1 cellular context compared by ENCODE assay signal in the genomic region with DNA sequence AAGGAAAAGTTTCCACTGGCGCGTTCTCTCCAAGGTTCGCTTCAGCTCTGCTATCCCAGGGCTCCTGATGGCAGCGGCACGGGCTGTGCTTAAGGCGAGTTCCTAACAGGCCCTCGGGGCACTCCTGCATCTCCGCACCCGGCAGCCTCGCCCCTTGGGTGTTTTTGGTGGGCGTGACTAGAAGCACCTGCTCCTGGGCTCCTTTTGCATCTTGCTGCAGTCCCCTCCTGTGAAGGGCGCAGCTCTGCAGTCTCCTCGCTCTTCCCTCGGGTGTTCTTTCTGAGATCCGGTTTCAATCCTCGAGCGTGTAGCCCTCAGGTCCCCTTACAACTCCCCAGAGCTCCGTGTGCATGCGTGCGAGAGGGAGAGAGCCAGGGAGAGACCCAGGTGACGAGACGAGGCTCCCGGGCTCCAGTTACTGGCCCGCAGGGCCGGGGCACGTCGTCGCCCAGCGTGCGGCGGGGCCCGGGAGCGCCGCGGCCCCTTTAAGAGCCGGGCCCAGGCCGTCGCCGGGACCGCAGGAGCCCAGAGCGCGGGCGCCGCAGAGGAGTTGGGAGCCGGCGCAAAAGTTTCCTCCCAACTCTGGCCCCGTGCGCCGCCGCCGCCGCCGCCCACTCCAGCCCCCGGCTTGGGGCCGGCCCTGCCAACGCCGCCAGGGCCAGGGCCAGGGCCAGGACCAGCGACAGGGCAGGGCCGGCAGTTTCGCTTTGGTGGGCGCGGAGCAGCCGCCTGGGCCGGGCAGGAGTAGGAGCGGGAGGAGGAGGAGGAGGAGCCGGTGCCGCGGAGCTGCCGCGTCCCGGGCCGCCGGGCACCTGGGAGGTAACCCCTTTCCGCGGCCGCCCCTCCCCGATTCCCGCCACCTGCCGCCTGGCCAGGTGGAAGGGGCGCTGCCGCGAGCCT.
TF ChIP-seq lines count a peak whose summit lies in the region.

PARD3B (plus strand) TSS at position 515 of the 900 bp plus-strand sequence. CDS start 525 bp downstream, outside the sequence.

TF ChIP-seq in H1, 55 proteins besides CTCF, POLR2A, EP300 and RAD21:
- TF ChIP-seq KDM4A (IDR thresholded peaks at IDR 0.05; ENCODE audit: low read depth, low read length, severe bottlenecking) (peak; percentile 80), BACH1 (IDR thresholded peaks at IDR 0.05; ENCODE audit: low read length) (no peak), PHF8 (conservative IDR thresholded peaks at IDR 0.05; ENCODE audit: low read depth, low read length) (peak; percentile 49; the same call in 1 of the 2 replicates), EZH2 (IDR thresholded peaks at IDR 0.05; ENCODE audit: low read depth, low read length, severe bottlenecking) (peak; percentile 43), JUND (IDR thresholded peaks at IDR 0.05; ENCODE audit: low read length) (no peak), EGR1 (IDR thresholded peaks at IDR 0.05; ENCODE audit: borderline replicate concordance, low read depth, low read length) (peak; percentile 36; the same call in 1 of the 2 replicates), BRCA1 (IDR thresholded peaks at IDR 0.05; ENCODE audit: low read depth, low read length) (no peak), POU5F1 (IDR thresholded peaks at IDR 0.05; ENCODE audit: low read depth, low read length) (no peak), TAF1 (IDR thresholded peaks at IDR 0.05; ENCODE audit: low read depth, low read length) (0 out of 2 replicates have a peak, but pooled peaks have one; percentile 29), YY1 (IDR thresholded peaks at IDR 0.05; ENCODE audit: low read depth, low read length) (no peak), BCL11A (IDR thresholded peaks at IDR 0.05; ENCODE audit: low read depth in 2 of 2, low read length in 2 of 2) (no peak), NRF1 (IDR thresholded peaks at IDR 0.05; ENCODE audit: low read depth, low read length) (no peak), TBP (IDR thresholded peaks at IDR 0.05; ENCODE audit: low read depth, low read length) (0 out of 2 replicates have a peak, but pooled peaks have one; percentile 31), ATF2 (IDR thresholded peaks at IDR 0.05; ENCODE audit: low read length) (no peak), HDAC6 (IDR thresholded peaks at IDR 0.05; ENCODE audit: low read depth, low read length) (no peak), SIN3A (conservative IDR thresholded peaks at IDR 0.05 in 1 of 2, IDR thresholded peaks at IDR 0.05 in 1 of 2; ENCODE audit: low read depth in 1 of 2, low read length in 2 of 2) (no peak), KDM1A (IDR thresholded peaks at IDR 0.05; ENCODE audit: borderline replicate concordance, low read length) (no peak; the same call in 1 of the 2 replicates), ASH2L (IDR thresholded peaks at IDR 0.05; ENCODE audit: low read length) (no peak), RNF2 (IDR thresholded peaks at IDR 0.05; ENCODE audit: borderline replicate concordance, low read depth, low read length, missing control alignments, poor library complexity, severe bottlenecking) (peak; percentile 43), HDAC2 (IDR thresholded peaks at IDR 0.05; ENCODE audit: borderline replicate concordance in 1 of 2, low read depth in 2 of 2, low read length in 2 of 2) (0 out of 4 replicates have a peak, but pooled peaks of 1 of the 2 experiments have one; percentile 25), SIX5 (IDR thresholded peaks at IDR 0.05; ENCODE audit: low read depth, low read length) (no peak), SUZ12 (IDR thresholded peaks at IDR 0.05; ENCODE audit: low read length) (no peak; the same call in 1 of the 2 replicates), TEAD4 (IDR thresholded peaks at IDR 0.05; ENCODE audit: low read depth, low read length) (no peak), SP2 (IDR thresholded peaks at IDR 0.05; ENCODE audit: low read length) (no peak)
- TF ChIP-seq, protein P1, sequence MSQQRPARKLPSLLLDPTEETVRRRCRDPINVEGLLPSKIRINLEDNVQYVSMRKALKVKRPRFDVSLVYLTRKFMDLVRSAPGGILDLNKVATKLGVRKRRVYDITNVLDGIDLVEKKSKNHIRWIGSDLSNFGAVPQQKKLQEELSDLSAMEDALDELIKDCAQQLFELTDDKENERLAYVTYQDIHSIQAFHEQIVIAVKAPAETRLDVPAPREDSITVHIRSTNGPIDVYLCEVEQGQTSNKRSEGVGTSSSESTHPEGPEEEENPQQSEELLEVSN (IDR thresholded peaks at IDR 0.05), result peak; percentile 98
- TF ChIP-seq, protein P2, sequence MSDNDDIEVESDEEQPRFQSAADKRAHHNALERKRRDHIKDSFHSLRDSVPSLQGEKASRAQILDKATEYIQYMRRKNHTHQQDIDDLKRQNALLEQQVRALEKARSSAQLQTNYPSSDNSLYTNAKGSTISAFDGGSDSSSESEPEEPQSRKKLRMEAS (IDR thresholded peaks at IDR 0.05), result peak; percentile 96
- TF ChIP-seq, protein P3, sequence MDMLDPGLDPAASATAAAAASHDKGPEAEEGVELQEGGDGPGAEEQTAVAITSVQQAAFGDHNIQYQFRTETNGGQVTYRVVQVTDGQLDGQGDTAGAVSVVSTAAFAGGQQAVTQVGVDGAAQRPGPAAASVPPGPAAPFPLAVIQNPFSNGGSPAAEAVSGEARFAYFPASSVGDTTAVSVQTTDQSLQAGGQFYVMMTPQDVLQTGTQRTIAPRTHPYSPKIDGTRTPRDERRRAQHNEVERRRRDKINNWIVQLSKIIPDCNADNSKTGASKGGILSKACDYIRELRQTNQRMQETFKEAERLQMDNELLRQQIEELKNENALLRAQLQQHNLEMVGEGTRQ (IDR thresholded peaks at IDR 0.05; ENCODE audit: low read length), result no peak
